1 cellular context compared by ENCODE assay signal in genomic region chr1:202348509-202349262, GRCh38.
TF ChIP-seq lines count a peak whose summit lies in the region.

A gene with protein sequence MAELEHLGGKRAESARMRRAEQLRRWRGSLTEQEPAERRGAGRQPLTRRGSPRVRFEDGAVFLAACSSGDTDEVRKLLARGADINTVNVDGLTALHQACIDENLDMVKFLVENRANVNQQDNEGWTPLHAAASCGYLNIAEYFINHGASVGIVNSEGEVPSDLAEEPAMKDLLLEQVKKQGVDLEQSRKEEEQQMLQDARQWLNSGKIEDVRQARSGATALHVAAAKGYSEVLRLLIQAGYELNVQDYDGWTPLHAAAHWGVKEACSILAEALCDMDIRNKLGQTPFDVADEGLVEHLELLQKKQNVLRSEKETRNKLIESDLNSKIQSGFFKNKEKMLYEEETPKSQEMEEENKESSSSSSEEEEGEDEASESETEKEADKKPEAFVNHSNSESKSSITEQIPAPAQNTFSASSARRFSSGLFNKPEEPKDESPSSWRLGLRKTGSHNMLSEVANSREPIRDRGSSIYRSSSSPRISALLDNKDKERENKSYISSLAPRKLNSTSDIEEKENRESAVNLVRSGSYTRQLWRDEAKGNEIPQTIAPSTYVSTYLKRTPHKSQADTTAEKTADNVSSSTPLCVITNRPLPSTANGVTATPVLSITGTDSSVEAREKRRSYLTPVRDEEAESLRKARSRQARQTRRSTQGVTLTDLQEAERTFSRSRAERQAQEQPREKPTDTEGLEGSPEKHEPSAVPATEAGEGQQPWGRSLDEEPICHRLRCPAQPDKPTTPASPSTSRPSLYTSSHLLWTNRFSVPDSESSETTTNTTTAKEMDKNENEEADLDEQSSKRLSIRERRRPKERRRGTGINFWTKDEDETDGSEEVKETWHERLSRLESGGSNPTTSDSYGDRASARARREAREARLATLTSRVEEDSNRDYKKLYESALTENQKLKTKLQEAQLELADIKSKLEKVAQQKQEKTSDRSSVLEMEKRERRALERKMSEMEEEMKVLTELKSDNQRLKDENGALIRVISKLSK (plus strand): TSS chr1:202348699. CDS start chr1:202348852, 153 bp downstream.

TF ChIP-seq in K562, 482 proteins besides CTCF, POLR2A, EP300 and RAD21 (continued from another document and continues in another):
- TF ChIP-seq ASH1L (IDR thresholded peaks at IDR 0.05; ENCODE audit: borderline replicate concordance, low read depth, partially characterized antibody) (peak; percentile 81), RBM17 (IDR thresholded peaks at IDR 0.05; ENCODE audit: borderline replicate concordance, low read depth, low read length) (no peak), RUNX1 (IDR thresholded peaks at IDR 0.05; ENCODE audit: low read depth) (peak; percentile 43; the same call in 1 of the 2 replicates), ZNF583 (CRISPR knock-in tag; IDR thresholded peaks at IDR 0.05) (peak; percentile 69; the same call in 1 of the 2 replicates), HBP1 (CRISPR knock-in tag; IDR thresholded peaks at IDR 0.05) (0 out of 2 replicates have a peak, but pooled peaks have one; percentile 16), ZNF384 (IDR thresholded peaks at IDR 0.05; ENCODE audit: low read depth, low read length) (peak; percentile 30; the same call in 1 of the 2 replicates), BRD4 (IDR thresholded peaks at IDR 0.05) (0 out of 2 replicates have a peak, but pooled peaks have one; percentile 54), CHD1 (IDR thresholded peaks at IDR 0.05; ENCODE audit: low read length) (peak; percentile 88), SREBF1 (IDR thresholded peaks at IDR 0.05; ENCODE audit: borderline replicate concordance, low read depth, low read length) (peak; percentile 38; the same call in 1 of the 2 replicates), BHLHE40 (IDR thresholded peaks at IDR 0.05; ENCODE audit: low read length) (peak; percentile 90), CBX3 (IDR thresholded peaks at IDR 0.05; ENCODE audit: borderline replicate concordance in 1 of 2, low read length in 2 of 2) (no peak; a peak in 1 of 3 replicates), ZZZ3 (IDR thresholded peaks at IDR 0.05) (no peak), EP400 (IDR thresholded peaks at IDR 0.05) (peak; percentile 64), TEAD2 (tag; IDR thresholded peaks at IDR 0.05) (no peak), MITF (IDR thresholded peaks at IDR 0.05) (peak; percentile 90), C11orf30 (IDR thresholded peaks at IDR 0.05; ENCODE audit: low read depth) (peak; percentile 72), RBFOX2 (IDR thresholded peaks at IDR 0.05; ENCODE audit: low read depth, low read length) (peak; percentile 95), CBX8 (IDR thresholded peaks at IDR 0.05; ENCODE audit: borderline replicate concordance, extremely low read depth, low read depth, low read length, poor library complexity, severe bottlenecking) (no peak), MNT (conservative IDR thresholded peaks at IDR 0.05) (peak; percentile 85 to 89), VEZF1 (CRISPR knock-in tag; IDR thresholded peaks at IDR 0.05) (peak; percentile 74), L3MBTL2 (IDR thresholded peaks at IDR 0.05) (peak; percentile 85), ATF4 (CRISPR knock-in tag; IDR thresholded peaks at IDR 0.05) (peak; percentile 6; the same call in 1 of the 2 replicates), ZNF41 (CRISPR knock-in tag; conservative IDR thresholded peaks at IDR 0.05) (peak; percentile 23; the same call in 1 of the 2 replicates), TOE1 (IDR thresholded peaks at IDR 0.05; ENCODE audit: borderline replicate concordance) (peak; percentile 85), TOE1 (CRISPR knock-in tag; IDR thresholded peaks at IDR 0.05; ENCODE audit: borderline replicate concordance, low read depth) (no peak), HLTF (IDR thresholded peaks at IDR 0.05) (no peak), ZNF431 (CRISPR knock-in tag; IDR thresholded peaks at IDR 0.05) (0 out of 2 replicates have a peak, but pooled peaks have one; percentile 38), ZNF212 (CRISPR knock-in tag; IDR thresholded peaks at IDR 0.05) (0 out of 2 replicates have a peak, but pooled peaks have one; percentile 3), USF1 (CRISPR knock-in tag; IDR thresholded peaks at IDR 0.05) (peak; percentile 92), YY1 (IDR thresholded peaks at IDR 0.05; ENCODE audit: borderline replicate concordance in 1 of 3, control insufficient read depth in 1 of 3, extremely low read depth in 1 of 3, insufficient read depth in 3 of 3, insufficient read length in 1 of 3, insufficient replicate concordance in 2 of 3, low read depth in 1 of 3, low read length in 2 of 3) (peak; percentile 96 to 99 (median 99)), PHB (CRISPR knock-in tag; IDR thresholded peaks at IDR 0.05) (0 out of 2 replicates have a peak, but pooled peaks have one; percentile 65), CEBPB (tag; IDR thresholded peaks at IDR 0.05) (peak; percentile 63), SIX5 (IDR thresholded peaks at IDR 0.05; ENCODE audit: borderline replicate concordance in 1 of 2, insufficient read depth in 1 of 2, low read depth in 1 of 2, low read length in 2 of 2) (peak; percentile 96 to 98), ZNF146 (CRISPR knock-in tag; IDR thresholded peaks at IDR 0.05; ENCODE audit: unreplicated experiment) (no peak), MYC (IDR thresholded peaks at IDR 0.05; ENCODE audit: low read depth, low read length) (peak; percentile 58), MYC (CRISPR knock-in tag; IDR thresholded peaks at IDR 0.05; ENCODE audit: borderline replicate concordance, low read depth) (0 out of 2 replicates have a peak, but pooled peaks have one; percentile 43), ZEB2 (IDR thresholded peaks at IDR 0.05) (0 out of 2 replicates have a peak, but pooled peaks have one; percentile 17), ARNT (IDR thresholded peaks at IDR 0.05) (peak in 1 of 2 experiments; percentile 89; a peak in 1 of 4 replicates), HINFP (tag; conservative IDR thresholded peaks at IDR 0.05; ENCODE audit: low read depth) (peak; percentile 65; the same call in 1 of the 2 replicates)
- TF ChIP-seq, protein P1, sequence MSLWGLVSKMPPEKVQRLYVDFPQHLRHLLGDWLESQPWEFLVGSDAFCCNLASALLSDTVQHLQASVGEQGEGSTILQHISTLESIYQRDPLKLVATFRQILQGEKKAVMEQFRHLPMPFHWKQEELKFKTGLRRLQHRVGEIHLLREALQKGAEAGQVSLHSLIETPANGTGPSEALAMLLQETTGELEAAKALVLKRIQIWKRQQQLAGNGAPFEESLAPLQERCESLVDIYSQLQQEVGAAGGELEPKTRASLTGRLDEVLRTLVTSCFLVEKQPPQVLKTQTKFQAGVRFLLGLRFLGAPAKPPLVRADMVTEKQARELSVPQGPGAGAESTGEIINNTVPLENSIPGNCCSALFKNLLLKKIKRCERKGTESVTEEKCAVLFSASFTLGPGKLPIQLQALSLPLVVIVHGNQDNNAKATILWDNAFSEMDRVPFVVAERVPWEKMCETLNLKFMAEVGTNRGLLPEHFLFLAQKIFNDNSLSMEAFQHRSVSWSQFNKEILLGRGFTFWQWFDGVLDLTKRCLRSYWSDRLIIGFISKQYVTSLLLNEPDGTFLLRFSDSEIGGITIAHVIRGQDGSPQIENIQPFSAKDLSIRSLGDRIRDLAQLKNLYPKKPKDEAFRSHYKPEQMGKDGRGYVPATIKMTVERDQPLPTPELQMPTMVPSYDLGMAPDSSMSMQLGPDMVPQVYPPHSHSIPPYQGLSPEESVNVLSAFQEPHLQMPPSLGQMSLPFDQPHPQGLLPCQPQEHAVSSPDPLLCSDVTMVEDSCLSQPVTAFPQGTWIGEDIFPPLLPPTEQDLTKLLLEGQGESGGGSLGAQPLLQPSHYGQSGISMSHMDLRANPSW (CRISPR knock-in tag; IDR thresholded peaks at IDR 0.05), result peak; percentile 91; the same call in 1 of the 2 replicates
